Comparison of ENCODE assay signal across 16 cellular contexts in genomic region chr2:234514873-234515638, GRCh38.
"Had no signal": no experiment of that assay in that cellular context is flagged by ENCODE, and none has a peak within 500 bp of the region (broad histone marks: within the 10 kb centered on the region; RNA-seq: fewer than 3 reads in every experiment).

No MANE protein-coding gene starts in this region.

- H3K9me3 Mint-ChIP-seq: activated T-cell treated with anti-CD3 and anti-CD28 coated beads, Interleukin-2, amount 50 U/mL, for 24 hours; endodermal cell; T-helper 2 cell treated with Interferon-gamma antibody and Interleukin-4, amounts not matched to agents 5 μg/mL and 100 μg/mL, for 36 hours had no signal

- H3K27ac ChIP-seq: gastrocnemius medialis, heart left ventricle, lower lobe of right lung, neutrophil, parathyroid adenoma, tibial artery had no signal

- H3K9me3 ChIP-seq: gastrocnemius medialis, heart left ventricle, lower lobe of right lung, neutrophil, tibial artery had no signal

- DNase-seq: activated CD4-positive, alpha-beta T cell treated with anti-CD3 and anti-CD28 coated beads, Interleukin-2, amount 50 U/mL, for 1 hour; activated effector memory CD4-positive, alpha-beta T cell treated with Interleukin-2 at 50 U/mL for 16 hours; activated naive CD4-positive, alpha-beta T cell treated with anti-CD3 and anti-CD28 coated beads, Interleukin-2, amount 50 U/mL, for 16 hours; activated T-cell treated with anti-CD3 and anti-CD28 coated beads, Interleukin-2, amount 50 U/mL, for 24 hours; endodermal cell; gastrocnemius medialis; heart left ventricle; left cardiac atrium; lower lobe of right lung; midbrain; stimulated activated CD4-positive, alpha-beta T cell treated with anti-CD3 and anti-CD28 coated beads, Interleukin-12 subunit alpha, Interleukin-12 subunit beta, amount 100 ng/mL, for 4 hours; stimulated activated CD4-positive, alpha-beta T cell treated with anti-CD3 and anti-CD28 coated beads, Interleukin-2, amount 100 ng/mL, for 24 hours; tibial artery had no signal

- H3K4me1 Mint-ChIP-seq: endodermal cell had no signal

- H3K4me1 ChIP-seq: gastrocnemius medialis, heart left ventricle, lower lobe of right lung, parathyroid adenoma, tibial artery had no signal

- H3K27me3 Mint-ChIP-seq: activated T-cell treated with anti-CD3 and anti-CD28 coated beads, Interleukin-2, amount 50 U/mL, for 24 hours had no signal

- H3K27ac Mint-ChIP-seq: activated T-cell treated with anti-CD3 and anti-CD28 coated beads, Interleukin-2, amount 50 U/mL, for 24 hours; endodermal cell; T-helper 2 cell treated with Interferon-gamma antibody and Interleukin-4, amounts not matched to agents 5 μg/mL and 100 μg/mL, for 36 hours had no signal

- H3K36me3 ChIP-seq: gastrocnemius medialis, heart left ventricle, lower lobe of right lung, neutrophil, tibial artery had no signal

- H3K4me3 Mint-ChIP-seq: activated T-cell treated with anti-CD3 and anti-CD28 coated beads, Interleukin-2, amount 50 U/mL, for 24 hours; endodermal cell; T-helper 2 cell treated with Interferon-gamma antibody and Interleukin-4, amounts not matched to agents 5 μg/mL and 100 μg/mL, for 36 hours had no signal

- H3K4me3 ChIP-seq: gastrocnemius medialis, heart left ventricle, lower lobe of right lung, tibial artery had no signal

- ATAC-seq: gastrocnemius medialis, left cardiac atrium had no signal

- H3K27me3 ChIP-seq: gastrocnemius medialis had no signal
